Comparison of ENCODE assay signal across 9 cellular contexts in the genomic region with DNA sequence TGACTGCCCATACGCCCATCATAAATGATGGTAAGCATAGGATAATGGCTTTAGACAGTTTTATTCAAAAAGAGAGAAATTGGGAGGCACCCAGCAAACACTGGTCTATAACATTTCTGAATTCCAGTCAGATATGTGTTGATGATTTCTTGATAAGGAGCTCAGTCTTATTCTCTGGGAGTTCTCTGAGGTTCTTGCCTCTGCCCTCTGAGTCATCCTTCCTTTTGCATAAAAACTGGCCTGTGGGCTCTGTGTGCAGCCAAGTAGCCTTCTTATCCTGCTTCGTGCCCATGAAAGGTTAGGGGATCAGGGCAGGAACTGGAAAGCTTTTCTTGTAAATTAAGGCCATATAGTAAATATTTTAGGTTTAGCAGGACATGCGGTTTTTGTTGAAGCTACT. TPM values are rescaled to one million over a fixed set of nuclear protein-coding genes. Genes with fewer than 3 reads are reported as not detected.
DNase-seq lines count a peak whose midpoint lies in the region; ATAC-seq, FAIRE-seq and TF ChIP-seq lines count a peak whose summit lies in the region.
"Had no signal": no experiment of that assay in that cellular context is flagged by ENCODE, and none has a peak within 500 bp of the region (broad histone marks: within the 10 kb centered on the region; RNA-seq: fewer than 3 reads in every experiment).

No MANE protein-coding gene starts in this region.

- H3K27ac ChIP-seq in Karpas-422 (ENCODE audit: low read length) = no peak overlapping the region
- H3K27ac ChIP-seq in gastroesophageal sphincter = no peak overlapping the region

- H3K4me2 ChIP-seq in Karpas-422 (ENCODE audit: low read depth, low read length, poor library complexity, severe bottlenecking) = no peak overlapping the region

- H3K27me3 ChIP-seq in Karpas-422 (ENCODE audit: low read length) (no peaks in the 10 kb centered on the region), gastroesophageal sphincter (no peaks in the 10 kb centered on the region)

- H2AFZ ChIP-seq in Karpas-422 (ENCODE audit: low read length) = no peak overlapping the region

- peak; percentile 94 for FAIRE-seq in H54 (lab: Jason Lieb, UNC)

- TF ChIP-seq CTCF in fibroblast of mammary gland (conservative IDR thresholded peaks at IDR 0.05; ENCODE audit: control insufficient read depth, insufficient read depth, low read depth, low read length) (no peak), retinal pigment epithelial cell (conservative IDR thresholded peaks at IDR 0.05; ENCODE audit: low read depth, low read length) (no peak), GM10266 (IDR thresholded peaks at IDR 0.05; ENCODE audit: control insufficient read depth, insufficient read depth, low read depth, missing control alignments) (no peak), gastroesophageal sphincter (IDR thresholded peaks at IDR 0.05) (no peak)

- H3K9me3 ChIP-seq in Karpas-422 (ENCODE audit: low read length) (no peaks in the 10 kb centered on the region), gastroesophageal sphincter (no peaks in the 10 kb centered on the region)

- TF ChIP-seq EP300 in gastroesophageal sphincter (IDR thresholded peaks at IDR 0.05) = no peak

- peak; percentile 10 for DNase-seq in H54 (ENCODE audit: insufficient read length, low spot score)
- DNase-seq in T1000 (lab: John Stamatoyannopoulos, UW) = peak; percentile 5
- peak; percentile 52 for DNase-seq in fibroblast of mammary gland (ENCODE audit: low read depth)
- peak; percentile 39 for DNase-seq in retinal pigment epithelial cell (ENCODE audit: low read depth)
- no peak for DNase-seq in GM10266 (ENCODE audit: extremely low spot score)
- no peak for DNase-seq in Karpas-422
- no peak for DNase-seq in RKO (ENCODE audit: low spot score)

- H3K4me1 ChIP-seq in Karpas-422 (ENCODE audit: low read length) = no peaks in the 10 kb centered on the region
- no peaks in the 10 kb centered on the region for H3K4me1 ChIP-seq in gastroesophageal sphincter

- no peak overlapping the region for H3K9ac ChIP-seq in Karpas-422 (ENCODE audit: low read length)

- 76% methylated on average over 3 of the region's 3 CpGs; no CpG with 5 or more reads in 1 of the 2 donors for WGBS in gastroesophageal sphincter (ENCODE audit: low coverage in 1 of 2), 2 donors

- H3K79me2 ChIP-seq in Karpas-422 (ENCODE audit: low read length) = 0 out of 2 replicates have a peak, but pooled peaks cover 8% of the 10 kb centered on the region

- TF ChIP-seq POLR2A in H54 (IDR thresholded peaks at IDR 0.05; ENCODE audit: low read depth, low read length) = no peak
- TF ChIP-seq POLR2A in gastroesophageal sphincter (IDR thresholded peaks at IDR 0.05) = no peak

- no peaks in the 10 kb centered on the region for H3K9me2 ChIP-seq in Karpas-422 (replicated peaks; ENCODE audit: insufficient read depth, low read length)

- no peak overlapping the region for H3K4me3 ChIP-seq in fibroblast of mammary gland (ENCODE audit: control insufficient read depth, low read depth, low read length)
- no peak overlapping the region for H3K4me3 ChIP-seq in retinal pigment epithelial cell (ENCODE audit: low read length)
- no peak overlapping the region for H3K4me3 ChIP-seq in Karpas-422 (ENCODE audit: low read length)
- H3K4me3 ChIP-seq in gastroesophageal sphincter = no peak overlapping the region

- H3K36me3 ChIP-seq in Karpas-422 (ENCODE audit: insufficient read depth, low read length) (peaks cover 55% of the 10 kb centered on the region), gastroesophageal sphincter (peaks cover 7 to 77% of the 10 kb centered on the region in 2 donors)

- H4K20me1 ChIP-seq in Karpas-422 (ENCODE audit: insufficient read depth, low read depth, low read length) = no peaks in the 10 kb centered on the region

- no peak for ATAC-seq in gastroesophageal sphincter
- ATAC-seq: stimulated activated memory B cell treated with anti-CD40 and anti-IgM and Interleukin-4, amounts not matched to agents 10 μg/mL and 1 μg/mL and 100 μg/mL, for 72 hours had no signal

RNA-seq across cellular contexts. Expression of a gene that starts 48.9 kb away (rescaled TPM):
- total RNA-seq in Karpas-422 (2014; rRNA removed; shearing (Covaris generic); ENCODE audit: low replicate concordance) = 55.3 and 98.1 TPM in 2 replicates
- 10 to 100 TPM; 37.5 to 61.5 (median 38.8) TPM for total RNA-seq in gastroesophageal sphincter

Comparison
In these comparisons a context has a peak if more than half of its experiments do, and no peak if none do; other contexts are left out.
1. DNase-seq: peak in H54 (single experiment), T1000 (single experiment), fibroblast of mammary gland (single experiment) and retinal pigment epithelial cell (single experiment); none in GM10266 (single experiment), Karpas-422 (single experiment) and RKO (single experiment).